ENCODE assay signal across 1 cellular context in genomic region chr2:207233731-207234130, GRCh38.
TF ChIP-seq lines count a peak whose summit lies in the region.

No MANE protein-coding gene starts in this region.

TF ChIP-seq in K562, 482 proteins besides CTCF, POLR2A, EP300 and RAD21 (continued from another document):
- peak; percentile 49; the same call in 1 of the 2 replicates for TF ChIP-seq MGA (IDR thresholded peaks at IDR 0.05)
- TF ChIP-seq CBX3 (IDR thresholded peaks at IDR 0.05; ENCODE audit: borderline replicate concordance in 1 of 2, low read length in 2 of 2): 0 out of 3 replicates have a peak, but pooled peaks of 1 of the 2 experiments have one; percentile 13
- peak in 1 of 2 experiments; percentile 10; a peak in 1 of 4 replicates for TF ChIP-seq RCOR1 (IDR thresholded peaks at IDR 0.05; ENCODE audit: borderline replicate concordance in 1 of 2, low read depth in 2 of 2, low read length in 2 of 2)
- no peak for TF ChIP-seq DIDO1 (tag; IDR thresholded peaks at IDR 0.05; ENCODE audit: low read depth)
TF ChIP-seq in K562: peak in this region for 19.
